Comparison of ENCODE assay signal across 28 cellular contexts in genomic region chr11:96073536-96073935, GRCh38.
DNase-seq lines count a peak whose midpoint lies in the region; FAIRE-seq and TF ChIP-seq lines count a peak whose summit lies in the region.
"Had no signal": no experiment of that assay in that cellular context is flagged by ENCODE, and none has a peak within 500 bp of the region (broad histone marks: within the 10 kb centered on the region; RNA-seq: fewer than 3 reads in every experiment).

No MANE protein-coding gene starts in this region.

- no peaks in the 10 kb centered on the region for H3K9me2 ChIP-seq in MM.1S (replicated peaks; ENCODE audit: insufficient read depth, low read length)

- H3K27me3 ChIP-seq in kidney epithelial cell (ENCODE audit: control insufficient read depth, insufficient read depth, low read length) (no peaks in the 10 kb centered on the region), small intestine (ENCODE audit: control insufficient read depth in 2 of 2, insufficient read depth in 2 of 2, low read length in 2 of 2) (no peaks in the 10 kb centered on the region), MM.1S (replicated peaks; ENCODE audit: insufficient read depth, low read length) (no peaks in the 10 kb centered on the region)
- H3K27me3 ChIP-seq: testis had no signal

- peaks cover 16% of the 10 kb centered on the region for H3K36me3 Mint-ChIP-seq in activated CD4-positive, alpha-beta memory T cell treated with anti-CD3 and anti-CD28 coated beads for 36 hours
- peaks cover 14% of the 10 kb centered on the region for H3K36me3 Mint-ChIP-seq in activated CD4-positive, alpha-beta memory T cell treated with anti-CD3 and anti-CD28 coated beads, Interleukin-2, amount 10 ng/mL, durations not matched to agents 7 days and 5 days (ENCODE audit: low read depth)
- H3K36me3 Mint-ChIP-seq: brain had no signal

- H3K9ac ChIP-seq in MM.1S (ENCODE audit: low read length): no peak overlapping the region

- H3K4me3 Mint-ChIP-seq in activated CD4-positive, alpha-beta memory T cell treated with anti-CD3 and anti-CD28 coated beads for 36 hours: no peak overlapping the region
- no peak overlapping the region for H3K4me3 Mint-ChIP-seq in activated CD4-positive, alpha-beta memory T cell treated with anti-CD3 and anti-CD28 coated beads, Interleukin-2, amount 10 ng/mL, durations not matched to agents 7 days and 5 days
- H3K4me3 Mint-ChIP-seq: activated CD8-positive, alpha-beta T cell treated with anti-CD3 and anti-CD28 coated beads, Interleukin-2, amount 10 ng/mL, durations not matched to agents 7 days and 5 days; brain; CD14-positive monocyte; GM23338 had no signal

- no peaks in the 10 kb centered on the region for H3K27me3 Mint-ChIP-seq in activated CD4-positive, alpha-beta memory T cell treated with anti-CD3 and anti-CD28 coated beads for 36 hours
- no peaks in the 10 kb centered on the region for H3K27me3 Mint-ChIP-seq in activated CD4-positive, alpha-beta memory T cell treated with anti-CD3 and anti-CD28 coated beads, Interleukin-2, amount 10 ng/mL, durations not matched to agents 7 days and 5 days

- H3K27ac ChIP-seq in small intestine (ENCODE audit: low read depth in 1 of 2, low read length in 1 of 2) (no peak overlapping the region), MM.1S (ENCODE audit: low read length) (no peak overlapping the region)
- H3K27ac ChIP-seq: testis had no signal

- H3K36me3 ChIP-seq in kidney epithelial cell (ENCODE audit: control insufficient read depth, insufficient read depth, low read length) (peaks cover 1% of the 10 kb centered on the region), small intestine (ENCODE audit: control insufficient read depth in 2 of 2, insufficient read depth in 2 of 2, low read length in 2 of 2) (no peaks in the 10 kb centered on the region), MM.1S (replicated peaks; ENCODE audit: insufficient read depth, low read length) (no peaks in the 10 kb centered on the region)

- H3K4me1 ChIP-seq in small intestine (ENCODE audit: control insufficient read depth in 2 of 2, insufficient read depth in 1 of 2, low read depth in 1 of 2, low read length in 1 of 2): peaks cover 0 to 4% of the 10 kb centered on the region in 2 donors
- H3K4me1 ChIP-seq in MM.1S (ENCODE audit: low read length): no peaks in the 10 kb centered on the region
- H3K4me1 ChIP-seq: testis had no signal

- DNase-seq in activated CD4-positive, alpha-beta memory T cell treated with anti-CD3 and anti-CD28 coated beads for 36 hours: no peak
- DNase-seq in activated CD4-positive, alpha-beta memory T cell treated with anti-CD3 and anti-CD28 coated beads, Interleukin-2, amount 10 ng/mL, durations not matched to agents 7 days and 5 days: no peak
- DNase-seq in HT-29 (ENCODE audit: low spot score) (peak; percentile 79), kidney epithelial cell (ENCODE audit: low read depth) (peak; percentile 80), small intestine (peak; percentile 76), NCI-H187 (lab: John Stamatoyannopoulos, UW) (no peak), NCI-H510A (lab: John Stamatoyannopoulos, UW) (no peak), MM.1S (no peak)
- DNase-seq: activated CD4-positive, CD25-positive, alpha-beta regulatory T cell; activated CD8-positive, alpha-beta T cell treated with anti-CD3 and anti-CD28 coated beads, Interleukin-2, amount 10 ng/mL, durations not matched to agents 7 days and 5 days; activated effector memory CD4-positive, alpha-beta T cell treated with anti-CD3 and anti-CD28 coated beads, Interleukin-2, amount 50 U/mL, for 16 hours; dermis blood vessel endothelial cell; foreskin melanocyte; left cardiac atrium; mammary epithelial cell; NCI-H1092 treated with DMSO at 0.1 percent for 48 hours; NCI-H187 treated with DMSO at 0.1 percent for 48 hours; NCI-H2171; OCI-M1; stimulated activated naive CD4-positive, alpha-beta T cell treated with Interleukin-2 at 50 U/mL for 16 hours; testis had no signal

- no peaks in the 10 kb centered on the region for H3K9me3 Mint-ChIP-seq in activated CD4-positive, alpha-beta memory T cell treated with anti-CD3 and anti-CD28 coated beads for 36 hours
- no peaks in the 10 kb centered on the region for H3K9me3 Mint-ChIP-seq in activated CD4-positive, alpha-beta memory T cell treated with anti-CD3 and anti-CD28 coated beads, Interleukin-2, amount 10 ng/mL, durations not matched to agents 7 days and 5 days
- H3K9me3 Mint-ChIP-seq: brain, GM23338 had no signal

- H3K4me2 ChIP-seq in MM.1S (ENCODE audit: low read depth, low read length): no peak overlapping the region
- H3K4me2 ChIP-seq: GM23338 had no signal

- H3K4me1 Mint-ChIP-seq in activated CD4-positive, alpha-beta memory T cell treated with anti-CD3 and anti-CD28 coated beads for 36 hours (ENCODE audit: low read depth): peaks cover 65% of the 10 kb centered on the region
- H3K4me1 Mint-ChIP-seq in activated CD4-positive, alpha-beta memory T cell treated with anti-CD3 and anti-CD28 coated beads, Interleukin-2, amount 10 ng/mL, durations not matched to agents 7 days and 5 days: peaks cover 26% of the 10 kb centered on the region

- peak overlapping the region; percentile 62 for H3K27ac Mint-ChIP-seq in activated CD4-positive, alpha-beta memory T cell treated with anti-CD3 and anti-CD28 coated beads for 36 hours
- no peak overlapping the region for H3K27ac Mint-ChIP-seq in activated CD4-positive, alpha-beta memory T cell treated with anti-CD3 and anti-CD28 coated beads, Interleukin-2, amount 10 ng/mL, durations not matched to agents 7 days and 5 days
- H3K27ac Mint-ChIP-seq: activated CD8-positive, alpha-beta T cell treated with anti-CD3 and anti-CD28 coated beads, Interleukin-2, amount 10 ng/mL, durations not matched to agents 7 days and 5 days; brain; GM23338 had no signal

- H3K9me3 ChIP-seq in small intestine (ENCODE audit: control insufficient read depth, low read depth): no peaks in the 10 kb centered on the region
- H3K9me3 ChIP-seq in MM.1S (replicated peaks; ENCODE audit: insufficient read depth, low read length): no peaks in the 10 kb centered on the region
- H3K9me3 ChIP-seq: testis had no signal

- no peak overlapping the region for H2AFZ ChIP-seq in MM.1S (ENCODE audit: low read length)
- H2AFZ ChIP-seq: GM23338 had no signal

- H3K79me2 ChIP-seq in MM.1S (ENCODE audit: low read length): peaks cover 4% of the 10 kb centered on the region; the same call in 1 of the 2 replicates

- FAIRE-seq in small intestine (lab: Jason Lieb, UNC): no peak
- FAIRE-seq: D721Med, HTR-8/SVneo, K562, urothelium cell line had no signal

- CTCF ChIA-PET in activated CD4-positive, alpha-beta memory T cell treated with anti-CD3 and anti-CD28 coated beads for 36 hours (lab: Charles Lee): interaction anchor here (0.6 to 1.5 kb wide), 4 partner anchors 11 to 114 kb away, joined by 3 to 4 read pairs (median 3); no protein-coding TSS in a partner anchor
- CTCF ChIA-PET in activated CD4-positive, alpha-beta memory T cell treated with anti-CD3 and anti-CD28 coated beads, Interleukin-2, amount 10 ng/mL, durations not matched to agents 7 days and 5 days (lab: Charles Lee): interaction anchor here (1.4 kb wide), 1 partner anchor 57 kb away, joined by 3 read pairs; no protein-coding TSS in a partner anchor

- intact Hi-C loops in activated CD4-positive, alpha-beta memory T cell treated with anti-CD3 and anti-CD28 coated beads for 36 hours (cut with micrococcal nuclease): no loop called here

- H3K4me3 ChIP-seq in kidney epithelial cell (ENCODE audit: low read depth, low read length): no peak overlapping the region
- no peak overlapping the region for H3K4me3 ChIP-seq in small intestine (ENCODE audit: low read depth in 1 of 2, low read length in 2 of 2)
- H3K4me3 ChIP-seq in MM.1S (ENCODE audit: low read length): no peak overlapping the region
- H3K4me3 ChIP-seq: GM23338, K562, testis had no signal

- WGBS in small intestine, 3 donors: 16 to 73% (median 37%) methylated on average over 6 of the region's 6 CpGs

- H4K20me1 ChIP-seq in MM.1S (ENCODE audit: insufficient read depth, low read length): no peaks in the 10 kb centered on the region

- H3F3A ChIP-seq in MM.1S (ENCODE audit: insufficient read depth, low read length): no peaks in the 10 kb centered on the region

- POLR2A ChIA-PET in activated CD4-positive, alpha-beta memory T cell treated with anti-CD3 and anti-CD28 coated beads for 36 hours (lab: Charles Lee): interaction anchor here (3.8 kb wide), 1 partner anchor 11 kb away, joined by 28 read pairs; no protein-coding TSS in a partner anchor
- POLR2A ChIA-PET in activated CD4-positive, alpha-beta memory T cell treated with anti-CD3 and anti-CD28 coated beads, Interleukin-2, amount 10 ng/mL, durations not matched to agents 7 days and 5 days (lab: Charles Lee): interaction anchor here (1.3 kb wide), 1 partner anchor 270 kb away, joined by 3 read pairs; the partner anchor contains the start of gene MAML2

- no peak for TF ChIP-seq CTCF in kidney epithelial cell (IDR thresholded peaks at IDR 0.05; ENCODE audit: insufficient read depth, low read length, poor library complexity, severe bottlenecking)
- TF ChIP-seq CTCF in MM.1S (IDR thresholded peaks at IDR 0.05; ENCODE audit: low read length): no peak

Comparison
In these comparisons a context has a peak if more than half of its experiments do, and no peak if none do; other contexts are left out.
1. DNase-seq: peak in HT-29 (single experiment), kidney epithelial cell (single experiment) and small intestine (single experiment); none in activated CD4-positive, alpha-beta memory T cell treated with anti-CD3 and anti-CD28 coated beads for 36 hours (single experiment), activated CD4-positive, alpha-beta memory T cell treated with anti-CD3 and anti-CD28 coated beads, Interleukin-2, amount 10 ng/mL, durations not matched to agents 7 days and 5 days (single experiment), NCI-H187 (0 of 2), NCI-H510A (single experiment) and MM.1S (single experiment).